In the genomic region with DNA sequence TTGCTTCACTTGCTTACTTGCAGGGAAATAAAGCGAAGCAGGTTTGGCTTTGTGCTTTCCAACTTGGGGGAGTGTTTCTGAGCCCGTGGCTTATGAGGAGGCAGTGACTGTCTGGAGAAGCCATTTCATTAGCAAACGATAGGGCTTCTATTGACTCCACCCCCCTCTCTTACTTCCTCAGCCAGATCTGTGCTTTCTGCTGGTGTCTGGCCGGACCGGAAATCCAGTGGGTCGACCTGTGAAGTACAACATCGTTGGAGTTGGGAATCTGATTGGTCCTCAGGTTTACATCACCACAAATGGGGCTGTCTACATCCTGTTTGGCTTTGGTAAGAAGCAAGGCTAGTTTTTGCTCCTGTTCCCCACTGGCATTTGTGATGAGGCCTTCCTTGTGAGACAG, we compare ENCODE assay signal across 29 cellular contexts. TPM values are rescaled to one million over a fixed set of nuclear protein-coding genes. Genes with fewer than 3 reads are reported as not detected.
"Had no signal": no experiment of that assay in that cellular context is flagged by ENCODE, and none has a peak within 500 bp of the region (broad histone marks: within the 10 kb centered on the region; RNA-seq: fewer than 3 reads in every experiment).

No MANE protein-coding gene starts in this region.

- H3K9me3 Mint-ChIP-seq: naive thymus-derived CD4-positive, alpha-beta T cell; natural killer cell treated with Interleukin-12 subunit alpha and Interleukin-12 subunit beta and Interleukin-15 and Interleukin-18, amount 100 ng/mL, for 72 hours; nephron progenitor cell; neural crest cell; stimulated activated effector memory CD8-positive, alpha-beta T cell treated with anti-CD3 and anti-CD28 coated beads, Interleukin-12 subunit alpha, Interleukin-12 subunit beta, amount 100 ng/mL, for 72 hours; stimulated activated naive B cell treated with anti-CD40 and anti-IgM and Interleukin-4, amounts not matched to agents 10 μg/mL and 1 μg/mL and 100 μg/mL, for 72 hours; stimulated activated naive CD8-positive, alpha-beta T cell treated with anti-CD3 and anti-CD28 coated beads, Interleukin-15, amount 100 ng/mL, for 72 hours had no signal

- ATAC-seq: naive thymus-derived CD4-positive, alpha-beta T cell; psoas muscle; right cardiac atrium; right lobe of liver; stimulated activated naive B cell treated with anti-CD40 and anti-IgM and Interleukin-4, amounts not matched to agents 10 μg/mL and 1 μg/mL and 100 μg/mL, for 72 hours; stimulated activated naive CD8-positive, alpha-beta T cell treated with anti-CD3 and anti-CD28 coated beads, Interleukin-15, amount 100 ng/mL, for 72 hours; upper lobe of right lung had no signal

- H3K27ac Mint-ChIP-seq: naive thymus-derived CD4-positive, alpha-beta T cell; natural killer cell treated with Interleukin-12 subunit alpha and Interleukin-12 subunit beta and Interleukin-15 and Interleukin-18, amount 100 ng/mL, for 72 hours; progenitor cell of endocrine pancreas; stimulated activated effector memory CD8-positive, alpha-beta T cell treated with anti-CD3 and anti-CD28 coated beads, Interleukin-12 subunit alpha, Interleukin-12 subunit beta, amount 100 ng/mL, for 72 hours; stimulated activated naive B cell treated with anti-CD40 and anti-IgM and Interleukin-4, amounts not matched to agents 10 μg/mL and 1 μg/mL and 100 μg/mL, for 72 hours; type B pancreatic cell had no signal

- H3K27me3 Mint-ChIP-seq: naive thymus-derived CD4-positive, alpha-beta T cell; natural killer cell treated with Interleukin-12 subunit alpha and Interleukin-12 subunit beta and Interleukin-15 and Interleukin-18, amount 100 ng/mL, for 72 hours; progenitor cell of endocrine pancreas; stimulated activated naive B cell treated with anti-CD40 and anti-IgM and Interleukin-4, amounts not matched to agents 10 μg/mL and 1 μg/mL and 100 μg/mL, for 72 hours; stimulated activated naive CD8-positive, alpha-beta T cell treated with anti-CD3 and anti-CD28 coated beads, Interleukin-15, amount 100 ng/mL, for 72 hours; type B pancreatic cell had no signal

- H3K4me1 Mint-ChIP-seq: neural crest cell; stimulated activated effector memory CD8-positive, alpha-beta T cell treated with anti-CD3 and anti-CD28 coated beads, Interleukin-12 subunit alpha, Interleukin-12 subunit beta, amount 100 ng/mL, for 72 hours; stimulated activated naive B cell treated with anti-CD40 and anti-IgM and Interleukin-4, amounts not matched to agents 10 μg/mL and 1 μg/mL and 100 μg/mL, for 72 hours; stimulated activated naive CD8-positive, alpha-beta T cell treated with anti-CD3 and anti-CD28 coated beads, Interleukin-15, amount 100 ng/mL, for 72 hours had no signal

- DNase-seq: naive thymus-derived CD4-positive, alpha-beta T cell; nephron progenitor cell; nucleus accumbens; ovary; posterior cingulate gyrus; psoas muscle; right cardiac atrium; right lobe of liver; sigmoid colon; small intestine; stimulated activated CD4-positive, alpha-beta T cell treated with anti-CD3 and anti-CD28 coated beads, Interleukin-15, amount 100 ng/mL, for 24 hours; stimulated activated CD4-positive, alpha-beta T cell treated with anti-CD3 and anti-CD28 coated beads, Interleukin-2, amount 100 ng/mL, for 24 hours; stimulated activated CD4-positive, alpha-beta T cell treated with anti-CD3 and anti-CD28 coated beads, Interleukin-2, amount 100 ng/mL, for 48 hours; stimulated activated CD4-positive, alpha-beta T cell treated with anti-CD3 and anti-CD28 coated beads, Interleukin-4, amount 100 ng/mL, for 24 hours; stimulated activated naive B cell treated with anti-CD40 and anti-IgM and Interleukin-4, amounts not matched to agents 10 μg/mL and 1 μg/mL and 100 μg/mL, for 72 hours; stimulated activated naive CD4-positive, alpha-beta T cell treated with Interleukin-2 at 50 U/mL for 16 hours; stimulated activated naive CD8-positive, alpha-beta T cell treated with anti-CD3 and anti-CD28 coated beads, Interleukin-15, amount 100 ng/mL, for 72 hours; substantia nigra; testis; tibial artery; transverse colon; upper lobe of right lung; uterus had no signal

- H3K4me3 Mint-ChIP-seq: naive thymus-derived CD4-positive, alpha-beta T cell; natural killer cell treated with Interleukin-12 subunit alpha and Interleukin-12 subunit beta and Interleukin-15 and Interleukin-18, amount 100 ng/mL, for 72 hours; nephron progenitor cell; neural crest cell; stimulated activated effector memory CD8-positive, alpha-beta T cell treated with anti-CD3 and anti-CD28 coated beads, Interleukin-12 subunit alpha, Interleukin-12 subunit beta, amount 100 ng/mL, for 72 hours; stimulated activated naive B cell treated with anti-CD40 and anti-IgM and Interleukin-4, amounts not matched to agents 10 μg/mL and 1 μg/mL and 100 μg/mL, for 72 hours; stimulated activated naive CD8-positive, alpha-beta T cell treated with anti-CD3 and anti-CD28 coated beads, Interleukin-15, amount 100 ng/mL, for 72 hours; type B pancreatic cell had no signal

RNA-seq across cellular contexts. Expression of gene GSG1, which starts 37.0 kb away (rescaled TPM):
- total RNA-seq: naive thymus-derived CD4-positive, alpha-beta T cell; natural killer cell treated with Interleukin-12 subunit alpha and Interleukin-12 subunit beta and Interleukin-15 and Interleukin-18, amount 100 ng/mL, for 72 hours; neural crest cell; ovary; psoas muscle; right cardiac atrium; right lobe of liver; sigmoid colon; suprapubic skin; transverse colon; upper lobe of right lung; uterus had no signal
